Comparison of ENCODE assay signal across 8 cellular contexts in the genomic region with DNA sequence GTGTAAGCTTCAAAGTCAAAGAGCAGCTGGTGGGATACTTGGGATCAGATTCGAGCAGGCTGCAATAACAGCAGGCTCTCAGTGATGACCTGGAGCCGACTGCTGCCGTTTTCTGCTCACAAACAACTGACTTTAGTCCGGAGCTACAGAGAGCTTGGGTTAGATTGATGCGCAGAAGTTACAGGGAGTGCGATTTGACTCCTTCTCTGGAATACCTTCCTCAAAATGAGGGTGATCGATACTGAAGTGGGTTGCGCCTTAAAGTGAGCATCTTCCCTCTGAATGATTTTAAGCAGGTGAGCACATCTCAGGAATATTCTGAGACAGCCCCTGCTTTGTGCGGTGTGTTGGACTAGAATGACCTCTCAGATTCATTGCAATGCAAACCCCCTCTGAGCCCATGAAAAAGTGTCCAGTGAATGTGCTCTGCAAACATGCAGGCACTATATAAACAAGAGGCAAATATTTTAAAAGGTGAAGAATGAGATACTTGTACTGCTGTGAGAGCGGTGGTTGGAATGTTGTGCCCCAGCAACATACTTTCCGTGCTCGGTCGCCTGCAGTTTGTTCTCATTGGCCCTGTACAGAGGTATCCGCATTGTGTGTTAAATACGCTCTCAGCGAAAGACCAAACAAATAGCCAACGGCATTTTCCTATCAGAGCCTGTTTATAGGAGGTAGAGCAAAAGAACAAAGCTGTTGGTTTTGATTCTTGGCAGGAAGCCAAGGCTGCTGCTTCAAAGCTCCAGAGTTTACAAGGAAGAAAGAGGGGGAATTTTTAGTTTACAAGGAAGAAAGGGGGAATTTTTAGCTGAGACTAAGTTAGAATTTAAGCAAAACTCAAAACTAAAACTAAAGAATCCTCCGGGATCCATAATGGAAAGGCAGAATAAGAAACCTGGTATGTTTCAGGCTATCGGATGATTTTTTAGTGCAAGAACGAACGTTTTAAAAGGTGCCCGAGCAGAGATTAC.
DNase-seq lines count a peak whose midpoint lies in the region; ATAC-seq, FAIRE-seq and TF ChIP-seq lines count a peak whose summit lies in the region.

No MANE protein-coding gene starts in this region.

- no peaks in the 10 kb centered on the region for H3K36me3 Mint-ChIP-seq in stimulated activated naive B cell treated with anti-CD40 and anti-IgM and Interleukin-4, amounts not matched to agents 10 μg/mL and 1 μg/mL and 100 μg/mL, for 72 hours

- DNase-seq in Ammon's horn (ENCODE audit: low spot score) (peak; percentile 56), NCI-H2171 treated with DMSO at 0.1 percent for 48 hours (lab: John Stamatoyannopoulos, UW) (peak; percentile 22), RWPE1 (ENCODE audit: low spot score) (no peak), Karpas-422 (no peak)
- no peak for DNase-seq in stimulated activated naive B cell treated with anti-CD40 and anti-IgM and Interleukin-4, amounts not matched to agents 10 μg/mL and 1 μg/mL and 100 μg/mL, for 72 hours

- no peaks in the 10 kb centered on the region for H3K27me3 ChIP-seq in muscle layer of duodenum (ENCODE audit: low read depth, low read length)
- no peaks in the 10 kb centered on the region for H3K27me3 ChIP-seq in Karpas-422 (ENCODE audit: low read length)

- H4K20me1 ChIP-seq in Karpas-422 (ENCODE audit: insufficient read depth, low read depth, low read length): no peaks in the 10 kb centered on the region

- peak; percentile 53 for FAIRE-seq in endometrium (lab: Jason Lieb, UNC)

- no peak overlapping the region for H3K9ac ChIP-seq in Karpas-422 (ENCODE audit: low read length)

- H3K27ac ChIP-seq in muscle layer of duodenum (ENCODE audit: low read length) (peak overlapping the region; percentile 65), RWPE1 (no peak overlapping the region), Karpas-422 (ENCODE audit: low read length) (no peak overlapping the region)

- H3K4me1 ChIP-seq in muscle layer of duodenum (ENCODE audit: control insufficient read depth in 1 of 2, insufficient read depth in 2 of 2, low read length in 2 of 2) (peaks cover 32 to 35% of the 10 kb centered on the region in 2 donors), Karpas-422 (ENCODE audit: low read length) (no peaks in the 10 kb centered on the region)

- H3K79me2 ChIP-seq in Karpas-422 (ENCODE audit: low read length): no peaks in the 10 kb centered on the region

- H3K4me3 ChIP-seq in muscle layer of duodenum (ENCODE audit: low read depth in 1 of 2, low read length in 2 of 2): peak overlapping the region; percentile 27 to 44
- H3K4me3 ChIP-seq in Karpas-422 (ENCODE audit: low read length): no peak overlapping the region

- CTCF ChIA-PET in RWPE1 (lab: Yijun Ruan, JAX): interaction anchor here (0.7 kb wide), 2 partner anchors 70 to 154 kb away, joined by 3 read pairs; no protein-coding TSS in a partner anchor

- no peaks in the 10 kb centered on the region for H3K9me3 Mint-ChIP-seq in stimulated activated naive B cell treated with anti-CD40 and anti-IgM and Interleukin-4, amounts not matched to agents 10 μg/mL and 1 μg/mL and 100 μg/mL, for 72 hours

- H3K36me3 ChIP-seq in muscle layer of duodenum (ENCODE audit: control insufficient read depth in 1 of 2, insufficient read depth in 2 of 2, low read length in 2 of 2): no peaks in the 10 kb centered on the region
- no peaks in the 10 kb centered on the region for H3K36me3 ChIP-seq in Karpas-422 (ENCODE audit: insufficient read depth, low read length)

- no peaks in the 10 kb centered on the region for H3K9me2 ChIP-seq in Karpas-422 (replicated peaks; ENCODE audit: insufficient read depth, low read length)

- POLR2A ChIA-PET in RWPE1 (lab: Yijun Ruan, JAX; ENCODE audit: low non-redundant PET): no interaction called here

- H2AFZ ChIP-seq in Karpas-422 (ENCODE audit: low read length): no peak overlapping the region

- no peak overlapping the region for H3K4me2 ChIP-seq in Karpas-422 (ENCODE audit: low read depth, low read length, poor library complexity, severe bottlenecking)

- no peak overlapping the region for H3K4me3 Mint-ChIP-seq in stimulated activated naive B cell treated with anti-CD40 and anti-IgM and Interleukin-4, amounts not matched to agents 10 μg/mL and 1 μg/mL and 100 μg/mL, for 72 hours

- ATAC-seq in GM19395 (IDR thresholded peaks at IDR 0.05; ENCODE audit: unreplicated experiment): no peak
- no peak for ATAC-seq in stimulated activated naive B cell treated with anti-CD40 and anti-IgM and Interleukin-4, amounts not matched to agents 10 μg/mL and 1 μg/mL and 100 μg/mL, for 72 hours (replicated peaks)

- no peaks in the 10 kb centered on the region for H3K27me3 Mint-ChIP-seq in stimulated activated naive B cell treated with anti-CD40 and anti-IgM and Interleukin-4, amounts not matched to agents 10 μg/mL and 1 μg/mL and 100 μg/mL, for 72 hours

- no peak for TF ChIP-seq CTCF in RWPE1 (conservative IDR thresholded peaks at IDR 0.05; ENCODE audit: low read depth)

- no peaks in the 10 kb centered on the region for H3K9me3 ChIP-seq in muscle layer of duodenum (ENCODE audit: control insufficient read depth in 1 of 2, low read length in 2 of 2)
- no peaks in the 10 kb centered on the region for H3K9me3 ChIP-seq in Karpas-422 (ENCODE audit: low read length)

- H3K4me1 Mint-ChIP-seq in stimulated activated naive B cell treated with anti-CD40 and anti-IgM and Interleukin-4, amounts not matched to agents 10 μg/mL and 1 μg/mL and 100 μg/mL, for 72 hours: peaks cover 0 to 5% of the 10 kb centered on the region in 2 donors

- H3K27ac Mint-ChIP-seq in stimulated activated naive B cell treated with anti-CD40 and anti-IgM and Interleukin-4, amounts not matched to agents 10 μg/mL and 1 μg/mL and 100 μg/mL, for 72 hours: no peak overlapping the region

Comparison
In these comparisons a context has a peak if more than half of its experiments do, and no peak if none do; other contexts are left out.
1. DNase-seq: peak in Ammon's horn (single experiment) and NCI-H2171 treated with DMSO at 0.1 percent for 48 hours (single experiment); none in RWPE1 (single experiment), Karpas-422 (single experiment) and stimulated activated naive B cell treated with anti-CD40 and anti-IgM and Interleukin-4, amounts not matched to agents 10 μg/mL and 1 μg/mL and 100 μg/mL, for 72 hours (single experiment).